ENCODE assay signal across 19 cellular contexts in the genomic region with DNA sequence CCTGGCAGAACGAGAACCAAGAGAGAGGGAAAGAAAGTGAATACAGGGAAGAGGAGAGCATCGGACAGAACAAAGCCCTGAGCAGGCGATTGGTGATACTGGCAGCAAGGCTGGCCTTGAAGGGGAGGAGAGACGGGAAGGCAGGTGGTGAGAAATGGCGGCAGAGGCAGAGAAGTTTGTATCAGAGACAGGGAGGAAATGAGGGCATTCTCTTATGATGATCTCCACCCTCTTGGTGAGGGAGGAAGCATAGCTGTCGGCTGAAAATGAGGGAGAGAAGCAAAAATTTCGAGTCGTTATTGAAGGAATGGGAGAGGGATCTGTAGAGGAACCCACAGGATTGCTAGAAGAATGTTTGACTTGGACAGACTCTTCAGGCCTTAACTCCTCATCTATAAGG.
DNase-seq lines count a peak whose midpoint lies in the region; FAIRE-seq and TF ChIP-seq lines count a peak whose summit lies in the region.
"Had no signal": no experiment of that assay in that cellular context is flagged by ENCODE, and none has a peak within 500 bp of the region (broad histone marks: within the 10 kb centered on the region; RNA-seq: fewer than 3 reads in every experiment).

No MANE protein-coding gene starts in this region.

- H3K4me3 Mint-ChIP-seq in Calu3 (ENCODE audit: low read depth, unreplicated experiment) (no peak overlapping the region), astrocyte (ENCODE audit: unreplicated experiment) (no peak overlapping the region)
- H3K4me3 Mint-ChIP-seq: B cell; CD8-positive, alpha-beta memory T cell; IgD-negative memory B cell had no signal

- no peaks in the 10 kb centered on the region for H3K79me2 ChIP-seq in astrocyte (ENCODE audit: insufficient read depth, low read length)

- no peaks in the 10 kb centered on the region for H3K27me3 Mint-ChIP-seq in Calu3 (ENCODE audit: unreplicated experiment)
- H3K27me3 Mint-ChIP-seq in astrocyte (ENCODE audit: low read depth, unreplicated experiment), result no peaks in the 10 kb centered on the region
- H3K27me3 Mint-ChIP-seq: CD8-positive, alpha-beta memory T cell had no signal

- no peaks in the 10 kb centered on the region for H3K9me3 Mint-ChIP-seq in Calu3 (ENCODE audit: low read depth, unreplicated experiment)
- no peaks in the 10 kb centered on the region for H3K9me3 Mint-ChIP-seq in astrocyte (ENCODE audit: unreplicated experiment)
- H3K9me3 Mint-ChIP-seq: CD8-positive, alpha-beta memory T cell; IgD-negative memory B cell had no signal

- H3K9me3 ChIP-seq in astrocyte (ENCODE audit: insufficient read depth, low read depth, low read length), result no peaks in the 10 kb centered on the region
- H3K9me3 ChIP-seq: BLaER1 treated with 17β-estradiol and CSF1 and Interleukin-3, amounts not matched to agents 10 nM and 100 nM had no signal

- TF ChIP-seq CTCF in AG04449 (IDR thresholded peaks at IDR 0.05; ENCODE audit: insufficient read depth, low read length, missing control alignments) (no peak), Calu3 (IDR thresholded peaks at IDR 0.05; ENCODE audit: unreplicated experiment) (no peak), astrocyte (IDR thresholded peaks at IDR 0.05; ENCODE audit: insufficient read depth, low read depth, low read length) (no peak), epithelial cell of esophagus (IDR thresholded peaks at IDR 0.05; ENCODE audit: insufficient read depth, low read depth, low read length, missing control alignments) (peak; percentile 6)

- intact Hi-C loops in Calu3 (cut with micrococcal nuclease; ENCODE audit: unreplicated experiment), result loop anchor here (1.0 to 2.0 kb wide), 2 partner anchors 141 to 237 kb away; no protein-coding TSS in a partner anchor

- H3K4me1 ChIP-seq in astrocyte (ENCODE audit: insufficient read depth, low read length), result peaks cover 11% of the 10 kb centered on the region

- H3K36me3 ChIP-seq in astrocyte (ENCODE audit: insufficient read depth, low read length), result no peaks in the 10 kb centered on the region
- H3K36me3 ChIP-seq: BLaER1 treated with 17β-estradiol and CSF1 and Interleukin-3, amounts not matched to agents 10 nM and 100 nM had no signal

- H3K27me3 ChIP-seq in astrocyte (ENCODE audit: insufficient read depth, low read length), result no peaks in the 10 kb centered on the region
- H3K27me3 ChIP-seq: BLaER1 treated with 17β-estradiol and CSF1 and Interleukin-3, amounts not matched to agents 10 nM and 100 nM had no signal

- FAIRE-seq in astrocyte (lab: Jason Lieb, UNC), result peak; percentile 17
- FAIRE-seq: A204.1, GM12892, HTR-8/SVneo had no signal

- no peak overlapping the region for H3K4me2 ChIP-seq in astrocyte (ENCODE audit: low read length)
- H3K4me2 ChIP-seq: BLaER1 treated with 17β-estradiol and CSF1 and Interleukin-3, amounts not matched to agents 10 nM and 100 nM had no signal

- H3K27ac Mint-ChIP-seq in Calu3 (ENCODE audit: unreplicated experiment) (peak overlapping the region; percentile 25), astrocyte (ENCODE audit: unreplicated experiment) (no peak overlapping the region)
- H3K27ac Mint-ChIP-seq: B cell, IgD-negative memory B cell had no signal

- no peak overlapping the region for H3K27ac ChIP-seq in astrocyte (ENCODE audit: low read depth, low read length)
- H3K27ac ChIP-seq: BLaER1 treated with 17β-estradiol and CSF1 and Interleukin-3, amounts not matched to agents 10 nM and 100 nM; GM23248 had no signal

- POLR2A ChIA-PET in AG04449 (lab: Yijun Ruan, JAX), result no interaction called here

- DNase-seq in AG04449 (ENCODE audit: low read depth, low spot score) (peak; percentile 21), Calu3 (no peak), astrocyte (ENCODE audit: low read depth) (peak; percentile 12), epithelial cell of esophagus (ENCODE audit: low read depth) (no peak), amniotic stem cell (lab: John Stamatoyannopoulos, UW) (no peak), dedifferentiated amniotic fluid mesenchymal stem cell (ENCODE audit: extremely low spot score) (no peak)
- no peak for DNase-seq in stimulated activated CD4-positive, alpha-beta T cell treated with anti-CD3 and anti-CD28 coated beads, Interleukin-4, amount 100 ng/mL, for 24 hours
- DNase-seq: CD8-positive, alpha-beta memory T cell; COR-L47; GDM1; GM23248; H7; KBM-7 had no signal

- CTCF ChIA-PET in AG04449 (lab: Yijun Ruan, JAX) (interaction anchor here (0.7 to 3.4 kb wide), 8 partner anchors 10 to 240 kb away, joined by 3 to 19 read pairs (median 3); no protein-coding TSS in a partner anchor), Calu3 (lab: Charles Lee) (no interaction called here)

- H3K36me3 Mint-ChIP-seq in Calu3 (ENCODE audit: insufficient read depth, unreplicated experiment) (peaks cover 70% of the 10 kb centered on the region), astrocyte (ENCODE audit: low read depth, unreplicated experiment) (no peaks in the 10 kb centered on the region)
- H3K36me3 Mint-ChIP-seq: IgD-negative memory B cell had no signal

- no peak overlapping the region for H2AFZ ChIP-seq in astrocyte (ENCODE audit: low read depth, low read length)
- H2AFZ ChIP-seq: GM23248 had no signal

- H4K20me1 ChIP-seq in astrocyte (ENCODE audit: insufficient read depth, low read length), result no peaks in the 10 kb centered on the region
- H4K20me1 ChIP-seq: BLaER1 treated with 17β-estradiol and CSF1 and Interleukin-3, amounts not matched to agents 10 nM and 100 nM had no signal

- H3K4me3 ChIP-seq in AG04449 (ENCODE audit: low read depth, low read length) (no peak overlapping the region), astrocyte (ENCODE audit: insufficient read depth, low read depth, low read length) (no peak overlapping the region), epithelial cell of esophagus (ENCODE audit: low read length) (no peak overlapping the region)
- H3K4me3 ChIP-seq: BLaER1 treated with 17β-estradiol and CSF1 and Interleukin-3, amounts not matched to agents 10 nM and 100 nM; GM23248 had no signal

- H3K9ac ChIP-seq in astrocyte (ENCODE audit: low read length), result no peak overlapping the region
- H3K9ac ChIP-seq: BLaER1 treated with 17β-estradiol and CSF1 and Interleukin-3, amounts not matched to agents 10 nM and 100 nM; GM23248 had no signal

- no TSS peak for BruUV-seq in Calu3 (replicated peaks; lab: Mats Ljungman, UMichigan)

- H3K4me1 Mint-ChIP-seq in Calu3 (ENCODE audit: low read depth, unreplicated experiment) (peaks cover 25% of the 10 kb centered on the region), astrocyte (ENCODE audit: low read depth, unreplicated experiment) (peaks cover 2% of the 10 kb centered on the region)
- H3K4me1 Mint-ChIP-seq: B cell had no signal

Comparison
In these comparisons a context has a peak if more than half of its experiments do, and no peak if none do; other contexts are left out.
1. DNase-seq: peak in AG04449 (single experiment) and astrocyte (single experiment); none in Calu3 (single experiment), epithelial cell of esophagus (single experiment), amniotic stem cell (single experiment), dedifferentiated amniotic fluid mesenchymal stem cell (single experiment) and stimulated activated CD4-positive, alpha-beta T cell treated with anti-CD3 and anti-CD28 coated beads, Interleukin-4, amount 100 ng/mL, for 24 hours (single experiment).